In genomic region chr9:36189978-36190377, GRCh38 we compare ENCODE assay signal across 8 cellular contexts. TPM values are rescaled to one million over a fixed set of nuclear protein-coding genes. Genes with fewer than 3 reads are reported as not detected.
DNase-seq lines count a peak whose midpoint lies in the region; ATAC-seq and FAIRE-seq lines count a peak whose summit lies in the region.

No MANE protein-coding gene starts in this region.

- WGBS in right cardiac atrium, result 8% methylated on average over 9 of the region's 9 CpGs
- 2 to 7% (median 3%) methylated on average over 9 of the region's 9 CpGs for WGBS in small intestine, 3 donors

- H3K4me1 ChIP-seq in right cardiac atrium (ENCODE audit: control insufficient read depth, insufficient read depth, low read length) (peaks cover 14% of the 10 kb centered on the region), small intestine (ENCODE audit: control insufficient read depth in 2 of 2, insufficient read depth in 1 of 2, low read depth in 1 of 2, low read length in 1 of 2) (peaks cover 5 to 16% of the 10 kb centered on the region in 2 donors)

- H3K27ac Mint-ChIP-seq in T-helper 17 cell, result peak overlapping the region; percentile 87

- H3K4me3 Mint-ChIP-seq in T-helper 17 cell, result peak overlapping the region; percentile 55

- H3K27me3 Mint-ChIP-seq in T-helper 17 cell, result no peaks in the 10 kb centered on the region

- FAIRE-seq in small intestine (lab: Jason Lieb, UNC), result no peak

- H3K4me3 ChIP-seq in right cardiac atrium (ENCODE audit: low read length), result peak overlapping the region; percentile 61
- peak overlapping the region in 1 of 2 donors; percentile 62 for H3K4me3 ChIP-seq in small intestine (ENCODE audit: low read depth in 1 of 2, low read length in 2 of 2)

- ATAC-seq in T-helper 17 cell (no peak), right cardiac atrium (no peak), HG02678 (IDR thresholded peaks at IDR 0.05; ENCODE audit: unreplicated experiment) (no peak)

- no peaks in the 10 kb centered on the region for H3K9me3 ChIP-seq in T-helper 17 cell (ENCODE audit: control insufficient read depth, low read length, poor library complexity, severe bottlenecking)
- no peaks in the 10 kb centered on the region for H3K9me3 ChIP-seq in right cardiac atrium (ENCODE audit: control insufficient read depth, low read length)
- no peaks in the 10 kb centered on the region for H3K9me3 ChIP-seq in small intestine (ENCODE audit: control insufficient read depth, low read depth)

- H3K27ac ChIP-seq in right cardiac atrium (ENCODE audit: low read length), result no peak overlapping the region
- H3K27ac ChIP-seq in small intestine (ENCODE audit: low read depth in 1 of 2, low read length in 1 of 2), result peak overlapping the region in 1 of 2 donors; percentile 62

- DNase-seq in DMS79 treated with DMSO at 0.1 percent for 48 hours (lab: John Stamatoyannopoulos, UW) (peak; percentile 47), DMS79 (lab: John Stamatoyannopoulos, UW) (no peak), T-helper 17 cell (no peak), right cardiac atrium (no peak), small intestine (peak; percentile 52), NOMO-1 treated with DMSO at 0.1 percent for 48 hours (lab: John Stamatoyannopoulos, UW; ENCODE audit: unreplicated experiment) (no peak)
- no peak for DNase-seq in stimulated activated CD4-positive, alpha-beta T cell treated with anti-CD3 and anti-CD28 coated beads, Interleukin-2, amount 100 ng/mL, for 24 hours

- peaks cover 9% of the 10 kb centered on the region for H3K36me3 Mint-ChIP-seq in T-helper 17 cell (ENCODE audit: low read depth)

- intact Hi-C loops in right cardiac atrium (cut with DNase I), result no loop called here

- no peaks in the 10 kb centered on the region for H3K36me3 ChIP-seq in small intestine (ENCODE audit: control insufficient read depth in 2 of 2, insufficient read depth in 2 of 2, low read length in 2 of 2)

- H3K4me1 Mint-ChIP-seq in T-helper 17 cell, result peaks cover 43% of the 10 kb centered on the region

- H3K27me3 ChIP-seq in right cardiac atrium (ENCODE audit: control insufficient read depth, insufficient read depth), result no peaks in the 10 kb centered on the region
- H3K27me3 ChIP-seq in small intestine (ENCODE audit: control insufficient read depth in 2 of 2, insufficient read depth in 2 of 2, low read length in 2 of 2), result no peaks in the 10 kb centered on the region

RNA-seq across cellular contexts. Expression of gene CLTA, which starts 0.7 kb away (rescaled TPM):
- 10 to 100 TPM; 30.3 to 43.4 TPM for total RNA-seq in T-helper 17 cell
- total RNA-seq in right cardiac atrium, result 10 to 100 TPM; 69.0 to 76.7 (median 75.1) TPM
- 69.5 TPM for polyA plus RNA-seq in right cardiac atrium
- polyA plus RNA-seq in small intestine, result 100 to 1,000 TPM; 176 to 279 (median 276) TPM

RNA-seq across cellular contexts. Expression of gene CCIN, which starts 20.8 kb away (rescaled TPM):
- 1 to 10 TPM in 1 of 2 donors, under 1 TPM in 1; 0.50 to 1.4 TPM for total RNA-seq in T-helper 17 cell
- under 1 TPM in 3 of 4 donors, not detected in 1; 0.12 to 0.28 (median 0.17) TPM for total RNA-seq in right cardiac atrium
- 0.07 TPM for polyA plus RNA-seq in right cardiac atrium
- polyA plus RNA-seq in small intestine, result under 1 TPM in 1 of 3 donors, not detected in 2; 0.04 TPM

RNA-seq across cellular contexts. Expression of gene GLIPR2, which starts 53.4 kb away (rescaled TPM):
- total RNA-seq in T-helper 17 cell (10 to 100 TPM; 32.5 to 51.4 TPM), right cardiac atrium (10 to 100 TPM in 3 of 4 donors, 1 to 10 TPM in 1; 9.0 to 23.2 (median 14.7) TPM)
- polyA plus RNA-seq in right cardiac atrium (8.8 TPM), small intestine (10 to 100 TPM in 2 of 3 donors, 1 to 10 TPM in 1; 3.4 to 22.3 (median 13.0) TPM)

Comparison
In these comparisons a context has a peak if more than half of its experiments do, and no peak if none do; other contexts are left out.
1. DNase-seq: peak in DMS79 treated with DMSO at 0.1 percent for 48 hours (single experiment) and small intestine (single experiment); none in DMS79 (single experiment), T-helper 17 cell (0 of 3), right cardiac atrium (0 of 3), NOMO-1 treated with DMSO at 0.1 percent for 48 hours (single experiment) and stimulated activated CD4-positive, alpha-beta T cell treated with anti-CD3 and anti-CD28 coated beads, Interleukin-2, amount 100 ng/mL, for 24 hours (0 of 2).